5 cellular contexts compared by ENCODE assay signal in genomic region chr4:184989283-184989682, GRCh38. TPM values are rescaled to one million over a fixed set of nuclear protein-coding genes. Genes with fewer than 3 reads are reported as not detected.
"Had no signal": no experiment of that assay in that cellular context is flagged by ENCODE, and none has a peak within 500 bp of the region (broad histone marks: within the 10 kb centered on the region; RNA-seq: fewer than 3 reads in every experiment).

No MANE protein-coding gene starts in this region.

RNA-seq across cellular contexts. Expression of gene HELT, which starts 29.0 kb away (rescaled TPM):
- total RNA-seq: M059J, PC-3, Peyer's patch, Right ventricle myocardium superior, SJSA1 had no signal
